ENCODE assay signal across 8 cellular contexts in the genomic region with DNA sequence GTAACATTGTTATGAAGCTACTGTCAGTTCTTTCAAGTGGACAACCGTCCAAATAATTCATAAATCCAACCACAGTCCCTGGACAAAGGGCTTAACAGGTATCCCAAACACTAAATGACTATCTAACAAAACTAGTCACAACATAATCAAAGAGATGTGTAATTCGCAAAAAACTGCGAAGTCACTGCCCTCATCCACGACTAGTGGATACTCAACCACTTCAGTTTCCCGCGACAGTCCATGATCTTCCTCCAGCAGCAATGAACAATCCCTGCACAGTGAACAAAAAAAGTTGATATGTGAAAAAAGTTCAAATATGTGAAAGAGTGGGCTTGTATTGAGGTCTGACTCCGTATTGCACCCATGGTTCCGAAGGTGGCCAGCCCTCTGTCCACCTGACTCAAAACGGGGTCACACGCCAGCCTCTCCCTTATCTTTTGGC. TPM values are rescaled to one million over a fixed set of nuclear protein-coding genes. Genes with fewer than 3 reads are reported as not detected.
A peak's percentile ranks its signal among the peaks of the same experiment; 100 is the strongest.
DNase-seq lines count a peak whose midpoint lies in the region; ATAC-seq lines count a peak whose summit lies in the region.

No MANE protein-coding gene starts in this region.

- DNase-seq in NCI-H510A treated with DMSO at 0.1 percent for 48 hours (lab: John Stamatoyannopoulos, UW) = peak; percentile 85
- DNase-seq in NCI-H510A (lab: John Stamatoyannopoulos, UW) = no peak
- DNase-seq in activated CD4-positive, alpha-beta memory T cell treated with anti-CD3 and anti-CD28 coated beads for 36 hours = no peak
- DNase-seq in right cardiac atrium = no peak
- DNase-seq in NCI-H446 treated with DMSO at 0.1 percent for 48 hours (lab: John Stamatoyannopoulos, UW) = no peak
- DNase-seq in stimulated activated naive CD4-positive, alpha-beta T cell treated with Interleukin-2 at 50 U/mL for 16 hours (lab: John Stamatoyannopoulos, UW) = no peak

- peak overlapping the region; percentile 95 to 96 (median 95) for H3K9ac ChIP-seq in skeletal muscle tissue (ENCODE audit: low read depth in 1 of 3, low read length in 3 of 3)

- WGBS in right cardiac atrium = 18% methylated on average over 10 of the region's 10 CpGs

- H3K27me3 ChIP-seq in right cardiac atrium (ENCODE audit: control insufficient read depth, insufficient read depth) = no peaks in the 10 kb centered on the region
- no peaks in the 10 kb centered on the region for H3K27me3 ChIP-seq in skeletal muscle tissue (ENCODE audit: control insufficient read depth in 3 of 3, insufficient read depth in 3 of 3, low read length in 3 of 3)

- H3K4me1 Mint-ChIP-seq in activated CD4-positive, alpha-beta memory T cell treated with anti-CD3 and anti-CD28 coated beads for 36 hours (ENCODE audit: low read depth) = peaks cover 46% of the 10 kb centered on the region

- H3K4me3 ChIP-seq in right cardiac atrium (ENCODE audit: low read length) (peak overlapping the region; percentile 57), skeletal muscle tissue (ENCODE audit: low read length in 3 of 3) (peak overlapping the region; percentile 85 to 90 (median 87))

- POLR2A ChIA-PET in activated CD4-positive, alpha-beta memory T cell treated with anti-CD3 and anti-CD28 coated beads for 36 hours (lab: Charles Lee) = interaction anchor here (0.6 kb wide), 1 partner anchor 321 kb away, joined by 3 read pairs; no protein-coding TSS in a partner anchor

- no peaks in the 10 kb centered on the region for H3K9me3 Mint-ChIP-seq in activated CD4-positive, alpha-beta memory T cell treated with anti-CD3 and anti-CD28 coated beads for 36 hours

- H3K36me3 ChIP-seq in skeletal muscle tissue (ENCODE audit: control insufficient read depth in 3 of 3, insufficient read depth in 3 of 3, low read length in 3 of 3) = peaks cover 0 to 7% (median 0%) of the 10 kb centered on the region in 3 donors

- intact Hi-C loops in activated CD4-positive, alpha-beta memory T cell treated with anti-CD3 and anti-CD28 coated beads for 36 hours (cut with micrococcal nuclease) = loop anchor here (1.0 to 10.0 kb wide), 6 partner anchors 107 to 691 kb away; no protein-coding TSS in a partner anchor
- intact Hi-C loops in right cardiac atrium (cut with DNase I) = loop anchor here in 1 of 4 donors (10.0 kb wide), 1 partner anchor 191 kb away; a partner anchor contains a TSS

- peak overlapping the region; percentile 95 for H3K27ac ChIP-seq in right cardiac atrium (ENCODE audit: low read length)
- peak overlapping the region; percentile 88 for H3K27ac ChIP-seq in skeletal muscle tissue (ENCODE audit: low read depth, low read length)

- ATAC-seq in right cardiac atrium = peak; percentile 54 to 61
- no peak for ATAC-seq in GM19324 (IDR thresholded peaks at IDR 0.05; ENCODE audit: low FRiP score, unreplicated experiment)

- peaks cover 20% of the 10 kb centered on the region for H3K36me3 Mint-ChIP-seq in activated CD4-positive, alpha-beta memory T cell treated with anti-CD3 and anti-CD28 coated beads for 36 hours

- H3K27ac Mint-ChIP-seq in activated CD4-positive, alpha-beta memory T cell treated with anti-CD3 and anti-CD28 coated beads for 36 hours = peak overlapping the region; percentile 96

- peak overlapping the region; percentile 87 for H3K4me3 Mint-ChIP-seq in activated CD4-positive, alpha-beta memory T cell treated with anti-CD3 and anti-CD28 coated beads for 36 hours

- H3K9me3 ChIP-seq in right cardiac atrium (ENCODE audit: control insufficient read depth, low read length) = no peaks in the 10 kb centered on the region
- H3K9me3 ChIP-seq in skeletal muscle tissue (ENCODE audit: control insufficient read depth in 3 of 3, low read length in 3 of 3) = no peaks in the 10 kb centered on the region

- H3K27me3 Mint-ChIP-seq in activated CD4-positive, alpha-beta memory T cell treated with anti-CD3 and anti-CD28 coated beads for 36 hours = no peaks in the 10 kb centered on the region

- H3K4me1 ChIP-seq in right cardiac atrium (ENCODE audit: control insufficient read depth, insufficient read depth, low read length) = peaks cover 2% of the 10 kb centered on the region
- peaks cover 27 to 28% (median 28%) of the 10 kb centered on the region in 3 donors for H3K4me1 ChIP-seq in skeletal muscle tissue (ENCODE audit: control insufficient read depth in 3 of 3, insufficient read depth in 3 of 3, low read length in 3 of 3)

- CTCF ChIA-PET in activated CD4-positive, alpha-beta memory T cell treated with anti-CD3 and anti-CD28 coated beads for 36 hours (lab: Charles Lee) = no interaction called here

RNA-seq across cellular contexts. Expression of a gene that starts 0.3 kb away (rescaled TPM):
- total RNA-seq in activated CD4-positive, alpha-beta memory T cell treated with anti-CD3 and anti-CD28 coated beads for 36 hours = 10 to 100 TPM; 13.8 to 16.6 TPM
- total RNA-seq in right cardiac atrium = 1 to 10 TPM; 5.0 to 7.3 (median 6.6) TPM
- polyA plus RNA-seq in right cardiac atrium = 4.5 TPM
- 5.2 TPM for total RNA-seq in skeletal muscle tissue

RNA-seq across cellular contexts. Expression of a gene that starts 0.9 kb away (rescaled TPM):
- total RNA-seq in activated CD4-positive, alpha-beta memory T cell treated with anti-CD3 and anti-CD28 coated beads for 36 hours = 10 to 100 TPM; 21.8 to 23.7 TPM
- total RNA-seq in right cardiac atrium = 10 to 100 TPM; 62.3 to 79.8 (median 69.9) TPM
- polyA plus RNA-seq in right cardiac atrium = 14.9 TPM
- 15.1 TPM for total RNA-seq in skeletal muscle tissue
